ENCODE assay signal across 12 cellular contexts in the genomic region with DNA sequence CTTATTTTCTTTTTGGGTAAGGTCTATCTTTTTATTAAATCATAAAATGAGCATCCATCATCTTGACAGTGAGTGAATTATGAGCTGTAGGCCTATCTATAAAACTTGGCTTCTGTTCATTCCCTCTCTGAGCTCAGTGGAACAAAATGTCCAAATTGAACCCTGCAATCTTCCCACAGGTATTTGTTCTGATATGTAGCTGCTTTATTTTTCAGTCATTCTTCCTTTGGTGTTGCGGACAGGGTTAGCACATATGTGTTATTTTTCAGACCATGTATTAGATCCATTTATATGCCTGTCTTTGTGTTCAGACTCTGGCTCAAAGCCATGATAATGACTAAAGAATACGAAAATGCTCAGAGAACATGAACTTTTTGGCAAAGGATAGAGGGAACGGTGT.
A peak's percentile ranks its signal among the peaks of the same experiment; 100 is the strongest.
DNase-seq lines count a peak whose midpoint lies in the region; ATAC-seq and TF ChIP-seq lines count a peak whose summit lies in the region.
"Had no signal": no experiment of that assay in that cellular context is flagged by ENCODE, and none has a peak within 500 bp of the region (broad histone marks: within the 10 kb centered on the region; RNA-seq: fewer than 3 reads in every experiment).

No MANE protein-coding gene starts in this region.

- no peak for TF ChIP-seq POLR2A in heart left ventricle (IDR thresholded peaks at IDR 0.05)

- no peak overlapping the region for H3K4me3 Mint-ChIP-seq in mesothelial cell of epicardium
- H3K4me3 Mint-ChIP-seq: CD4-positive, CD25-positive, alpha-beta regulatory T cell had no signal

- no peaks in the 10 kb centered on the region for H3K27me3 Mint-ChIP-seq in mesothelial cell of epicardium (ENCODE audit: low read depth)
- H3K27me3 Mint-ChIP-seq: CD4-positive, CD25-positive, alpha-beta regulatory T cell had no signal

- ATAC-seq in heart left ventricle (peak in 3 of 4 donors; percentile 5 to 55 (median 46)), right cardiac atrium (no peak), omental fat pad (ENCODE audit: low FRiP score) (no peak)
- ATAC-seq: GM12878 had no signal

- DNase-seq in heart left ventricle: no peak
- no peak for DNase-seq in right cardiac atrium
- peak; percentile 62 for DNase-seq in amniotic epithelial cell (ENCODE audit: low read depth)
- DNase-seq in mesothelial cell of epicardium (ENCODE audit: low spot score in 2 of 2, unreplicated experiment in 2 of 2): no peak
- no peak for DNase-seq in omental fat pad (ENCODE audit: low spot score)
- DNase-seq in kidney tubule cell (ENCODE audit: low spot score): no peak
- DNase-seq: ACHN; CD4-positive, CD25-positive, alpha-beta regulatory T cell; HCEC 1CT had no signal

- H3K27ac ChIP-seq in heart left ventricle (peak overlapping the region in 1 of 12 donors; percentile 66), right cardiac atrium (ENCODE audit: low read length) (no peak overlapping the region), skeletal muscle tissue (ENCODE audit: low read depth, low read length) (peak overlapping the region; percentile 85)
- H3K27ac ChIP-seq: BLaER1 treated with 17β-estradiol and CSF1 and Interleukin-3, amounts not matched to agents 10 nM and 100 nM had no signal

- H3K36me3 ChIP-seq in heart left ventricle (no peaks in the 10 kb centered on the region), skeletal muscle tissue (ENCODE audit: control insufficient read depth in 3 of 3, insufficient read depth in 3 of 3, low read length in 3 of 3) (no peaks in the 10 kb centered on the region)
- H3K36me3 ChIP-seq: BLaER1 treated with 17β-estradiol and CSF1 and Interleukin-3, amounts not matched to agents 10 nM and 100 nM had no signal

- H3K4me1 Mint-ChIP-seq in mesothelial cell of epicardium: peaks cover 53% of the 10 kb centered on the region
- H3K4me1 Mint-ChIP-seq: CD4-positive, CD25-positive, alpha-beta regulatory T cell had no signal

- H3K36me3 Mint-ChIP-seq in mesothelial cell of epicardium: no peaks in the 10 kb centered on the region
- H3K36me3 Mint-ChIP-seq: CD4-positive, CD25-positive, alpha-beta regulatory T cell had no signal

- no peaks in the 10 kb centered on the region for H3K9me3 Mint-ChIP-seq in mesothelial cell of epicardium

- H3K4me3 ChIP-seq in heart left ventricle: no peak overlapping the region
- H3K4me3 ChIP-seq in right cardiac atrium (ENCODE audit: low read length): no peak overlapping the region
- no peak overlapping the region for H3K4me3 ChIP-seq in skeletal muscle tissue (ENCODE audit: low read length in 3 of 3)
- H3K4me3 ChIP-seq: BLaER1 treated with 17β-estradiol and CSF1 and Interleukin-3, amounts not matched to agents 10 nM and 100 nM; GM12878 had no signal

- WGBS in heart left ventricle, 4 donors: 58 to 65% (median 63%) methylated on average over 3 of the region's 3 CpGs
- WGBS in right cardiac atrium: 64% methylated on average over 3 of the region's 3 CpGs

- no peak overlapping the region for H3K9ac ChIP-seq in skeletal muscle tissue (ENCODE audit: low read depth in 1 of 3, low read length in 3 of 3)
- H3K9ac ChIP-seq: BLaER1 treated with 17β-estradiol and CSF1 and Interleukin-3, amounts not matched to agents 10 nM and 100 nM had no signal

- H3K27ac Mint-ChIP-seq in mesothelial cell of epicardium: peak overlapping the region; percentile 95
- H3K27ac Mint-ChIP-seq: CD4-positive, CD25-positive, alpha-beta regulatory T cell had no signal

- H3K4me1 ChIP-seq in heart left ventricle (peaks cover 0 to 23% (median 10%) of the 10 kb centered on the region in 12 donors), right cardiac atrium (ENCODE audit: control insufficient read depth, insufficient read depth, low read length) (no peaks in the 10 kb centered on the region), skeletal muscle tissue (ENCODE audit: control insufficient read depth in 3 of 3, insufficient read depth in 3 of 3, low read length in 3 of 3) (peaks cover 17 to 22% (median 18%) of the 10 kb centered on the region in 3 donors)

- H3K9me3 ChIP-seq in heart left ventricle (no peaks in the 10 kb centered on the region), right cardiac atrium (ENCODE audit: control insufficient read depth, low read length) (no peaks in the 10 kb centered on the region), skeletal muscle tissue (ENCODE audit: control insufficient read depth in 3 of 3, low read length in 3 of 3) (no peaks in the 10 kb centered on the region)
- H3K9me3 ChIP-seq: BLaER1 treated with 17β-estradiol and CSF1 and Interleukin-3, amounts not matched to agents 10 nM and 100 nM had no signal

- intact Hi-C loops in heart left ventricle (cut with DNase I): loop anchor here in 1 of 10 donors (5.0 kb wide), 1 partner anchor 110 kb away; no protein-coding TSS in a partner anchor
- intact Hi-C loops in right cardiac atrium (cut with DNase I): no loop called here

- no peaks in the 10 kb centered on the region for H3K27me3 ChIP-seq in heart left ventricle
- H3K27me3 ChIP-seq in right cardiac atrium (ENCODE audit: control insufficient read depth, insufficient read depth): no peaks in the 10 kb centered on the region
- no peaks in the 10 kb centered on the region for H3K27me3 ChIP-seq in skeletal muscle tissue (ENCODE audit: control insufficient read depth in 3 of 3, insufficient read depth in 3 of 3, low read length in 3 of 3)
- H3K27me3 ChIP-seq: BLaER1 treated with 17β-estradiol and CSF1 and Interleukin-3, amounts not matched to agents 10 nM and 100 nM had no signal

- no peak for TF ChIP-seq CTCF in heart left ventricle (IDR thresholded peaks at IDR 0.05)
- TF ChIP-seq CTCF in mesothelial cell of epicardium (IDR thresholded peaks at IDR 0.05; ENCODE audit: unreplicated experiment): no peak
- no peak for TF ChIP-seq CTCF in omental fat pad (IDR thresholded peaks at IDR 0.05)

Comparison
In these comparisons a context has a peak if more than half of its experiments do, and no peak if none do; other contexts are left out.
1. ATAC-seq: peak in heart left ventricle (3 of 4); none in right cardiac atrium (0 of 2) and omental fat pad (single experiment).